In genomic region chr11:57467508-57468157, GRCh38 we compare ENCODE assay signal across 20 cellular contexts. TPM values are rescaled to one million over a fixed set of nuclear protein-coding genes. Genes with fewer than 3 reads are reported as not detected.
DNase-seq lines count a peak whose midpoint lies in the region; ATAC-seq and TF ChIP-seq lines count a peak whose summit lies in the region.
"Had no signal": no experiment of that assay in that cellular context is flagged by ENCODE, and none has a peak within 500 bp of the region (broad histone marks: within the 10 kb centered on the region; RNA-seq: fewer than 3 reads in every experiment).

No MANE protein-coding gene starts in this region.

- no peak overlapping the region for H3K23ac ChIP-seq in neuronal stem cell (ENCODE audit: low read depth, low read length, poor library complexity)

- H3K27me3 ChIP-seq in GM23338 (ENCODE audit: insufficient read depth) (peaks cover 8% of the 10 kb centered on the region), neuronal stem cell (ENCODE audit: control insufficient read depth in 3 of 3, insufficient read depth in 3 of 3, low read depth in 1 of 3, low read length in 3 of 3) (no peaks in the 10 kb centered on the region)

- peak overlapping the region; percentile 30 for H3K9ac ChIP-seq in neuronal stem cell (ENCODE audit: low read depth, low read length, poor library complexity)
- H3K9ac ChIP-seq: GM23248 had no signal

- H3K36me3 Mint-ChIP-seq in GM23338 (ENCODE audit: low read depth): peaks cover 44% of the 10 kb centered on the region
- H3K36me3 Mint-ChIP-seq in WTC11: peaks cover 7% of the 10 kb centered on the region

- no peaks in the 10 kb centered on the region for H3K9me2 ChIP-seq in GM23338 (ENCODE audit: insufficient read depth)

- H3K4me3 Mint-ChIP-seq in GM23338 (no peak overlapping the region), WTC11 (no peak overlapping the region)
- H3K4me3 Mint-ChIP-seq: CD14-positive monocyte had no signal

- H3K4me1 ChIP-seq in GM23338 (ENCODE audit: insufficient read depth): peaks cover 40% of the 10 kb centered on the region
- peaks cover 12 to 16% of the 10 kb centered on the region in 2 donors for H3K4me1 ChIP-seq in neuronal stem cell (ENCODE audit: control insufficient read depth in 2 of 2, insufficient read depth in 1 of 2, low read depth in 1 of 2, low read length in 2 of 2)

- H2BK5ac ChIP-seq in neuronal stem cell (ENCODE audit: low read length): no peak overlapping the region

- no peaks in the 10 kb centered on the region; the same call in 1 of the 2 replicates for H4K20me1 ChIP-seq in GM23338 (replicated peaks; ENCODE audit: insufficient read depth)

- H3K4ac ChIP-seq in neuronal stem cell (ENCODE audit: low read length): no peak overlapping the region

- 0 out of 2 replicates have a peak, but pooled peaks cover 15% of the 10 kb centered on the region for H3F3A ChIP-seq in GM23338 (replicated peaks; ENCODE audit: low read depth)

- no peak overlapping the region for H2AFZ ChIP-seq in GM23338
- H2AFZ ChIP-seq in neuronal stem cell (ENCODE audit: low read length): no peak overlapping the region
- H2AFZ ChIP-seq: GM23248 had no signal

- CTCF ChIA-PET in WTC11 (lab: Charles Lee): interaction anchor here (0.9 to 2.6 kb wide), 11 partner anchors 7 to 177 kb away, joined by 3 to 18 read pairs (median 5); partner anchors contain the start of gene RTN4RL2

- DNase-seq in NCI-H1092 treated with DMSO at 0.1 percent for 48 hours (lab: John Stamatoyannopoulos, UW) (peak; percentile 43), NCI-H1092 (lab: John Stamatoyannopoulos, UW) (no peak), GM23338 (ENCODE audit: low spot score) (peak; percentile 58), WTC11 (ENCODE audit: low spot score) (peak; percentile 48), neuronal stem cell (ENCODE audit: low spot score) (no peak), NCI-H1105 treated with DMSO at 0.1 percent for 48 hours (lab: John Stamatoyannopoulos, UW) (no peak)
- DNase-seq: AML-193, GDM1, GM23248, KBM-7, NCI-H1436 treated with DMSO at 0.1 percent for 48 hours, NCI-H2081, NCI-H2171 treated with DMSO at 0.1 percent for 48 hours, NCI-H774, T-helper 1 cell had no signal

- no peak overlapping the region for H4K91ac ChIP-seq in neuronal stem cell (ENCODE audit: low read depth, low read length, poor library complexity)

- H3K27ac Mint-ChIP-seq in GM23338 (no peak overlapping the region), WTC11 (peak overlapping the region; percentile 9; the same call in 1 of the 2 replicates)
- H3K27ac Mint-ChIP-seq: CD14-positive monocyte had no signal

- H4K8ac ChIP-seq in neuronal stem cell (ENCODE audit: low read depth, low read length): no peak overlapping the region

- ATAC-seq in GM23338 (peak; percentile 48), WTC11 (peak; percentile 76), GM18520 (IDR thresholded peaks at IDR 0.05; ENCODE audit: unreplicated experiment) (no peak), HG02759 (IDR thresholded peaks at IDR 0.05; ENCODE audit: unreplicated experiment) (no peak)

- peak overlapping the region; percentile 30 for H3K4me3 ChIP-seq in GM23338
- H3K4me3 ChIP-seq in neuronal stem cell (ENCODE audit: low read length in 2 of 2): no peak overlapping the region
- H3K4me3 ChIP-seq: GM23248 had no signal

- no peak overlapping the region for H2BK15ac ChIP-seq in neuronal stem cell (ENCODE audit: low read length)

- H3K9me3 ChIP-seq in neuronal stem cell (replicated peaks in 1 of 2; ENCODE audit: control insufficient read depth in 2 of 2, insufficient read depth in 1 of 2, low read depth in 1 of 2, low read length in 2 of 2): no peaks in the 10 kb centered on the region

- H2BK12ac ChIP-seq in neuronal stem cell (ENCODE audit: low read length): no peak overlapping the region

- H3K79me2 ChIP-seq in GM23338 (replicated peaks; ENCODE audit: insufficient read depth): peaks cover 12% of the 10 kb centered on the region

- POLR2A ChIA-PET in WTC11 (lab: Charles Lee): interaction anchor here (0.8 to 1.5 kb wide), 3 partner anchors 16 to 172 kb away, joined by 3 to 4 read pairs (median 3); partner anchors contain the start of gene UBE2L6

- peak overlapping the region; percentile 68 for H3K4me2 ChIP-seq in GM23338
- H3K4me2 ChIP-seq in neuronal stem cell (ENCODE audit: insufficient read depth, low read length, poor library complexity, severe bottlenecking): no peak overlapping the region

- no peak overlapping the region for H3K27ac ChIP-seq in GM23338 (ENCODE audit: low read depth)
- H3K27ac ChIP-seq in neuronal stem cell (replicated peaks; ENCODE audit: low read length): no peak overlapping the region
- H3K27ac ChIP-seq: 22Rv1, GM23248 had no signal

- H3K27me3 Mint-ChIP-seq in GM23338 (ENCODE audit: insufficient read depth, low read depth, poor library complexity): peaks cover 18% of the 10 kb centered on the region
- peaks cover 17% of the 10 kb centered on the region for H3K27me3 Mint-ChIP-seq in WTC11 (ENCODE audit: low read depth)

- H3K4me1 Mint-ChIP-seq in GM23338: peaks cover 41% of the 10 kb centered on the region
- H3K4me1 Mint-ChIP-seq in WTC11: peaks cover 36% of the 10 kb centered on the region

- no peaks in the 10 kb centered on the region for H3K79me1 ChIP-seq in neuronal stem cell (ENCODE audit: low read depth, low read length)

- no CpG with 5 or more reads among the region's 23 CpGs for WGBS in neuronal stem cell (ENCODE audit: extremely low coverage in 2 of 2, insufficient read length in 2 of 2, insufficient replicate concordance in 1 of 2), 2 donors

- no peak overlapping the region for H3K14ac ChIP-seq in neuronal stem cell (ENCODE audit: low read length)

- peak in 1 of 2 experiments; percentile 16; a peak in 1 of 4 replicates for TF ChIP-seq CTCF in GM23338 (conservative IDR thresholded peaks at IDR 0.05; ENCODE audit: low read depth in 2 of 2)
- TF ChIP-seq CTCF in WTC11 (IDR thresholded peaks at IDR 0.05): no peak

- H3K36me3 ChIP-seq in GM23338 (ENCODE audit: insufficient read depth) (no peaks in the 10 kb centered on the region; the same call in 1 of the 2 replicates), neuronal stem cell (replicated peaks in 1 of 2; ENCODE audit: control insufficient read depth in 2 of 2, insufficient read depth in 2 of 2, low read length in 2 of 2) (peaks cover 0 to 47% of the 10 kb centered on the region in 2 donors)

- no peak overlapping the region for H3K18ac ChIP-seq in neuronal stem cell (ENCODE audit: low read length)

- H2AK5ac ChIP-seq in neuronal stem cell (ENCODE audit: low read depth, low read length): no peak overlapping the region

- H3K9me3 Mint-ChIP-seq in GM23338 (no peaks in the 10 kb centered on the region; the same call in 2 of the 3 replicates), WTC11 (no peaks in the 10 kb centered on the region)
- H3K9me3 Mint-ChIP-seq: CD14-positive monocyte had no signal

- H2BK120ac ChIP-seq in neuronal stem cell (ENCODE audit: low read depth, low read length): no peak overlapping the region

TF ChIP-seq in GM23338, 12 proteins besides CTCF, POLR2A, EP300 and RAD21 (continues in another document):
- no peak for TF ChIP-seq ZNF114 (CRISPR knock-in tag; IDR thresholded peaks at IDR 0.05)
- no peak for TF ChIP-seq CREB1 (CRISPR knock-in tag; IDR thresholded peaks at IDR 0.05; ENCODE audit: low read depth)
- no peak for TF ChIP-seq EZH2 (IDR thresholded peaks at IDR 0.05; ENCODE audit: low read depth, unreplicated experiment)

TF ChIP-seq in WTC11, 78 proteins besides CTCF, POLR2A, EP300 and RAD21:
- TF ChIP-seq RELA (CRISPR knock-in tag; IDR thresholded peaks at IDR 0.05; ENCODE audit: borderline replicate concordance) (0 out of 2 replicates have a peak, but pooled peaks have one; percentile 31), ZNF317 (CRISPR knock-in tag; IDR thresholded peaks at IDR 0.05; ENCODE audit: borderline replicate concordance, low read depth) (no peak), KAT7 (CRISPR knock-in tag; IDR thresholded peaks at IDR 0.05; ENCODE audit: borderline replicate concordance) (0 out of 2 replicates have a peak, but pooled peaks have one; percentile 38), FOXP1 (CRISPR knock-in tag; IDR thresholded peaks at IDR 0.05; ENCODE audit: borderline replicate concordance) (0 out of 2 replicates have a peak, but pooled peaks have one; percentile 42)

RNA-seq across cellular contexts. Expression of gene RTN4RL2, which starts 7.3 kb away (rescaled TPM):
- total RNA-seq in GM23338 (2014; rRNA removed; shearing (Covaris generic)): 15.9 and 16.1 TPM in 2 replicates
- 13.1 and 13.9 TPM in 2 replicates for polyA plus RNA-seq in GM23338 (2016; fragmentation: Nextera tagmentation; extraction: Ambion mirVana)
- 13.8 to 15.5 TPM (median 14.3 TPM) in 3 replicates for total RNA-seq in WTC11 (2021)
- 6.6 TPM for polyA plus RNA-seq in neuronal stem cell (2013, experiment 1 of 2)
- 6.8 TPM for polyA plus RNA-seq in neuronal stem cell (2013, experiment 2 of 2)

RNA-seq across cellular contexts. Expression of gene SLC43A3, which starts 40.7 kb away (rescaled TPM):
- 23.7 and 24.8 TPM in 2 replicates for total RNA-seq in GM23338 (2014; rRNA removed; shearing (Covaris generic))
- polyA plus RNA-seq in GM23338 (2016; fragmentation: Nextera tagmentation; extraction: Ambion mirVana): 11.5 and 14.3 TPM in 2 replicates
- total RNA-seq in WTC11 (2021): 22.6 to 25.8 TPM (median 25.3 TPM) in 3 replicates
- polyA plus RNA-seq in neuronal stem cell (2013, experiment 1 of 2): 9.6 TPM
- polyA plus RNA-seq in neuronal stem cell (2013, experiment 2 of 2): 9.1 TPM
- total RNA-seq: NCI-H460 had no signal

RNA-seq across cellular contexts. Expression of gene SLC43A1, which starts 47.9 kb away (rescaled TPM):
- 49.7 and 49.8 TPM in 2 replicates for total RNA-seq in GM23338 (2014; rRNA removed; shearing (Covaris generic))
- 19.6 and 19.7 TPM in 2 replicates for polyA plus RNA-seq in GM23338 (2016; fragmentation: Nextera tagmentation; extraction: Ambion mirVana)
- 20.5 to 27.1 TPM (median 21.5 TPM) in 3 replicates for total RNA-seq in WTC11 (2021)
- polyA plus RNA-seq in neuronal stem cell (2013, experiment 1 of 2): 0.63 TPM
- polyA plus RNA-seq in neuronal stem cell (2013, experiment 2 of 2): 0.73 TPM

Comparison
In these comparisons a context has a peak if more than half of its experiments do, and no peak if none do; other contexts are left out.
1. DNase-seq: peak in NCI-H1092 treated with DMSO at 0.1 percent for 48 hours (single experiment), GM23338 (single experiment) and WTC11 (single experiment); none in NCI-H1092 (single experiment), neuronal stem cell (single experiment) and NCI-H1105 treated with DMSO at 0.1 percent for 48 hours (single experiment).
2. ATAC-seq: peak in GM23338 (single experiment) and WTC11 (single experiment); none in GM18520 (single experiment) and HG02759 (single experiment).